Comparison of ENCODE assay signal across 9 cellular contexts in genomic region chr11:61756452-61757212, GRCh38. TPM values are rescaled to one million over a fixed set of nuclear protein-coding genes. Genes with fewer than 3 reads are reported as not detected.
DNase-seq lines count a peak whose midpoint lies in the region; TF ChIP-seq lines count a peak whose summit lies in the region.
"Had no signal": no experiment of that assay in that cellular context is flagged by ENCODE, and none has a peak within 500 bp of the region (broad histone marks: within the 10 kb centered on the region; RNA-seq: fewer than 3 reads in every experiment).

No MANE protein-coding gene starts in this region.

- H3K27ac ChIP-seq in colonic mucosa (no peak overlapping the region), SJCRH30 (no peak overlapping the region)
- H3K27ac ChIP-seq: C4-2B had no signal

- H3K9ac ChIP-seq in colonic mucosa (ENCODE audit: low read depth in 2 of 2, low read length in 2 of 2), result peak overlapping the region in 1 of 2 donors; percentile 48

- H3K4me1 ChIP-seq in colonic mucosa, result peaks cover 11% of the 10 kb centered on the region
- no peaks in the 10 kb centered on the region; the same call in 1 of the 2 replicates for H3K4me1 ChIP-seq in SJCRH30

- peak; percentile 35 for DNase-seq in activated CD4-positive, alpha-beta T cell treated with anti-CD3 and anti-CD28 coated beads for 48 hours
- DNase-seq in activated CD4-positive, alpha-beta T cell treated with anti-CD3 and anti-CD28 coated beads, Interleukin-2, amount 50 U/mL, for 1 hour, result no peak
- DNase-seq in NCI-H526 (lab: John Stamatoyannopoulos, UW), result peak; percentile 82 to 93
- DNase-seq in colonic mucosa, result peak; percentile 83
- DNase-seq in stimulated activated CD8-positive, alpha-beta memory T cell treated with anti-CD3 and anti-CD28 coated beads, Interleukin-12 subunit alpha, Interleukin-12 subunit beta, amount 100 ng/mL, for 4 hours (ENCODE audit: low read depth), result peak; percentile 29
- DNase-seq in NCI-H1048 (lab: John Stamatoyannopoulos, UW), result no peak
- DNase-seq in H7, result no peak
- no peak for DNase-seq in SJCRH30

- no peaks in the 10 kb centered on the region for H3K9me3 ChIP-seq in colonic mucosa
- no peaks in the 10 kb centered on the region for H3K9me3 ChIP-seq in SJCRH30 (replicated peaks)

- no peak overlapping the region for H3K4me3 ChIP-seq in colonic mucosa
- H3K4me3 ChIP-seq in H7 (ENCODE audit: insufficient read depth, low read depth, low read length), result no peak overlapping the region
- H3K4me3 ChIP-seq in SJCRH30, result no peak overlapping the region

- TF ChIP-seq CTCF in colonic mucosa (IDR thresholded peaks at IDR 0.05), result no peak

- intact Hi-C loops in colonic mucosa (cut with DNase I), result no loop called here

- H3K36me3 ChIP-seq in colonic mucosa, result no peaks in the 10 kb centered on the region
- H3K36me3 ChIP-seq in H7 (replicated peaks; ENCODE audit: control insufficient read depth, insufficient read depth, low read length), result no peaks in the 10 kb centered on the region
- no peaks in the 10 kb centered on the region for H3K36me3 ChIP-seq in SJCRH30

- H3K27me3 ChIP-seq in colonic mucosa (no peaks in the 10 kb centered on the region), H7 (ENCODE audit: control insufficient read depth, insufficient read depth, low read length) (peaks cover 20% of the 10 kb centered on the region), SJCRH30 (no peaks in the 10 kb centered on the region; the same call in 1 of the 2 replicates)

RNA-seq across cellular contexts. Expression of gene MYRF, which starts 4.2 kb away (rescaled TPM):
- 10 to 100 TPM in 1 of 2 donors, 1 to 10 TPM in 1; 8.8 to 14.9 TPM for total RNA-seq in colonic mucosa
- 3.6 and 4.2 TPM in 2 replicates for total RNA-seq in H7 (2014; rRNA removed; shearing (Covaris generic))
- 0.02 and 0.05 TPM in 2 replicates for total RNA-seq in SJCRH30 (2014; rRNA removed; shearing (Covaris generic))

RNA-seq across cellular contexts. Expression of gene TMEM258, which starts 35.8 kb away (rescaled TPM):
- 100 to 1,000 TPM; 119 to 149 TPM for total RNA-seq in colonic mucosa
- 263 and 296 TPM in 2 replicates for total RNA-seq in H7 (2014; rRNA removed; shearing (Covaris generic))
- 95.5 and 123 TPM in 2 replicates for total RNA-seq in SJCRH30 (2014; rRNA removed; shearing (Covaris generic))

RNA-seq across cellular contexts. Expression of gene FEN1, which starts 36.1 kb away (rescaled TPM):
- 10 to 100 TPM; 14.4 to 67.9 TPM for total RNA-seq in colonic mucosa
- total RNA-seq in H7 (2014; rRNA removed; shearing (Covaris generic)), result 103 and 119 TPM in 2 replicates
- total RNA-seq in SJCRH30 (2014; rRNA removed; shearing (Covaris generic)), result 87.3 and 92.0 TPM in 2 replicates

Comparison
In these comparisons a context has a peak if more than half of its experiments do, and no peak if none do; other contexts are left out.
1. DNase-seq: peak in activated CD4-positive, alpha-beta T cell treated with anti-CD3 and anti-CD28 coated beads for 48 hours (single experiment), NCI-H526 (2 of 2), colonic mucosa (single experiment) and stimulated activated CD8-positive, alpha-beta memory T cell treated with anti-CD3 and anti-CD28 coated beads, Interleukin-12 subunit alpha, Interleukin-12 subunit beta, amount 100 ng/mL, for 4 hours (single experiment); none in activated CD4-positive, alpha-beta T cell treated with anti-CD3 and anti-CD28 coated beads, Interleukin-2, amount 50 U/mL, for 1 hour (single experiment), NCI-H1048 (single experiment), H7 (single experiment) and SJCRH30 (0 of 2).